Comparison of ENCODE assay signal across 8 cellular contexts in the genomic region with DNA sequence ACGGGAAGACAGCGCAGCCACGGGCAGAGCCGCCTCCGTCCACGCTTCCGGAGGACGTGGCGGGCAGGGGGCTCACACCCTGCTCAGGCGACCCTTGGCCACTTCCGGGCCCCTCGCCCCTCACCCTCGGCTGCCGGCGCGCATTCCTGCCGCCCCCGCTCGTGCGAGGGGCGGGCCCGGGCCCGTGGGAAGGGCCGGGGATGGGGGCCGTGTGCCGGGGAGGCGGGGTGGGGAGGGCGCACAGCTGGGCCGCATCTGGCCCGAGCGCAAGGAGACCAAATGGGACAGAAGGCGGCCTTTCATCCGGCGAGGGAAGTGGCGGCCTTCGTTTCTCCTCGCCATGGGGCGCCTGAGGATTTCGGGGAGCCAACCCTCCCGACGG. TPM values are rescaled to one million over a fixed set of nuclear protein-coding genes. Genes with fewer than 3 reads are reported as not detected.
A peak's percentile ranks its signal among the peaks of the same experiment; 100 is the strongest.
DNase-seq lines count a peak whose midpoint lies in the region; ATAC-seq and TF ChIP-seq lines count a peak whose summit lies in the region.

No MANE protein-coding gene starts in this region.

- TF ChIP-seq CTCF in fibroblast of mammary gland (conservative IDR thresholded peaks at IDR 0.05; ENCODE audit: control insufficient read depth, insufficient read depth, low read depth, low read length), result no peak
- no peak for TF ChIP-seq CTCF in prostate gland (IDR thresholded peaks at IDR 0.05)

- H3K9me3 ChIP-seq in ES-I3 (ENCODE audit: control insufficient read depth, insufficient read depth, low read length) (no peaks in the 10 kb centered on the region), prostate gland (no peaks in the 10 kb centered on the region)

- H3K4me1 ChIP-seq in ES-I3 (ENCODE audit: insufficient read depth, low read length), result peaks cover 32% of the 10 kb centered on the region
- H3K4me1 ChIP-seq in prostate gland (replicated peaks), result peaks cover 21% of the 10 kb centered on the region

- H3K27me3 ChIP-seq in prostate gland (replicated peaks; ENCODE audit: insufficient read depth), result no peaks in the 10 kb centered on the region

- WGBS in prostate gland, result 13% methylated on average over 40 of the region's 41 CpGs

- ATAC-seq in GM19463 (IDR thresholded peaks at IDR 0.05; ENCODE audit: unreplicated experiment) (no peak), GM19351 (IDR thresholded peaks at IDR 0.05; ENCODE audit: unreplicated experiment) (no peak)

- no peak overlapping the region for H3K27ac ChIP-seq in prostate gland

- peak overlapping the region; percentile 34 for H3K4me3 ChIP-seq in fibroblast of mammary gland (ENCODE audit: control insufficient read depth, low read depth, low read length)
- peak overlapping the region; percentile 53 to 68 for H3K4me3 ChIP-seq in prostate gland

- intact Hi-C loops in prostate gland (cut with DNase I), result no loop called here

- peak overlapping the region; percentile 40 for H3K9ac ChIP-seq in ES-I3 (ENCODE audit: low read depth, low read length)

- no peak for TF ChIP-seq POLR2A in prostate gland (IDR thresholded peaks at IDR 0.05)

- DNase-seq in RPMI7951 (ENCODE audit: low read depth) (peak; percentile 49), fibroblast of mammary gland (ENCODE audit: low read depth) (no peak), prostate gland (ENCODE audit: low spot score) (no peak), putamen (ENCODE audit: low spot score) (no peak), NOMO-1 treated with dmso at 0.1 percent for 144 hours (lab: John Stamatoyannopoulos, UW; ENCODE audit: unreplicated experiment) (no peak)

- no peaks in the 10 kb centered on the region for H3K36me3 ChIP-seq in ES-I3 (ENCODE audit: insufficient read depth, low read length)
- no peaks in the 10 kb centered on the region for H3K36me3 ChIP-seq in prostate gland

RNA-seq across cellular contexts. Expression of a gene that starts 0.8 kb away (rescaled TPM):
- total RNA-seq in RPMI7951 (2014; rRNA removed; shearing (Covaris generic)), result 19.1 and 28.5 TPM in 2 replicates
- total RNA-seq in prostate gland, result 10 to 100 TPM; 45.6 to 51.7 TPM

RNA-seq across cellular contexts. Expression of a gene that starts 36.6 kb away (rescaled TPM):
- total RNA-seq in RPMI7951 (2014; rRNA removed; shearing (Covaris generic)), result 22.6 and 28.8 TPM in 2 replicates
- total RNA-seq in prostate gland, result 100 to 1,000 TPM in 1 of 2 donors, 10 to 100 TPM in 1; 83.9 to 113 TPM

RNA-seq across cellular contexts. Expression of a gene that starts 40.1 kb away (rescaled TPM):
- 10.1 and 14.8 TPM in 2 replicates for total RNA-seq in RPMI7951 (2014; rRNA removed; shearing (Covaris generic))
- 10 to 100 TPM; 20.2 to 41.9 TPM for total RNA-seq in prostate gland

RNA-seq across cellular contexts. Expression of a gene that starts 42.5 kb away (rescaled TPM):
- total RNA-seq in RPMI7951 (2014; rRNA removed; shearing (Covaris generic)), result not detected in 2 replicates
- not detected for total RNA-seq in prostate gland
